ENCODE assay signal across 20 cellular contexts in genomic region chr9:116789097-116789496, GRCh38.
DNase-seq lines count a peak whose midpoint lies in the region; ATAC-seq and TF ChIP-seq lines count a peak whose summit lies in the region.
"Had no signal": no experiment of that assay in that cellular context is flagged by ENCODE, and none has a peak within 500 bp of the region (broad histone marks: within the 10 kb centered on the region; RNA-seq: fewer than 3 reads in every experiment).

No MANE protein-coding gene starts in this region.

- ATAC-seq in activated naive CD8-positive, alpha-beta T cell treated with anti-CD3 and anti-CD28 coated beads, Interleukin-2, amount 50 U/mL, for 24 hours: no peak
- no peak for ATAC-seq in GM21360 (IDR thresholded peaks at IDR 0.05; ENCODE audit: unreplicated experiment)
- ATAC-seq: CD8-positive, alpha-beta T cell; HCT116 had no signal

- no peaks in the 10 kb centered on the region for H3K9me3 Mint-ChIP-seq in neural progenitor cell
- peaks cover 6% of the 10 kb centered on the region for H3K9me3 Mint-ChIP-seq in activated naive CD8-positive, alpha-beta T cell treated with anti-CD3 and anti-CD28 coated beads, Interleukin-2, amount 50 U/mL, for 24 hours
- H3K9me3 Mint-ChIP-seq: CD8-positive, alpha-beta T cell had no signal

- no peak overlapping the region for H3K4me3 Mint-ChIP-seq in neural progenitor cell
- no peak overlapping the region for H3K4me3 Mint-ChIP-seq in activated naive CD8-positive, alpha-beta T cell treated with anti-CD3 and anti-CD28 coated beads, Interleukin-2, amount 50 U/mL, for 24 hours
- H3K4me3 Mint-ChIP-seq: CD8-positive, alpha-beta T cell had no signal

- peaks cover 19% of the 10 kb centered on the region for H3F3A ChIP-seq in neural progenitor cell (ENCODE audit: low read depth)

- no peaks in the 10 kb centered on the region for H3K36me3 Mint-ChIP-seq in neural progenitor cell
- H3K36me3 Mint-ChIP-seq in activated naive CD8-positive, alpha-beta T cell treated with anti-CD3 and anti-CD28 coated beads, Interleukin-2, amount 50 U/mL, for 24 hours (ENCODE audit: low read depth): no peaks in the 10 kb centered on the region
- H3K36me3 Mint-ChIP-seq: CD8-positive, alpha-beta T cell had no signal

- peak overlapping the region; percentile 6 for H3K27ac Mint-ChIP-seq in neural progenitor cell
- no peak overlapping the region for H3K27ac Mint-ChIP-seq in activated naive CD8-positive, alpha-beta T cell treated with anti-CD3 and anti-CD28 coated beads, Interleukin-2, amount 50 U/mL, for 24 hours
- H3K27ac Mint-ChIP-seq: CD8-positive, alpha-beta T cell had no signal

- no peak for TF ChIP-seq CTCF in hepatocyte (IDR thresholded peaks at IDR 0.05; ENCODE audit: poor library complexity)
- TF ChIP-seq CTCF in neural progenitor cell (IDR thresholded peaks at IDR 0.05): no peak

- H4K20me1 ChIP-seq in hepatocyte (ENCODE audit: insufficient read depth, poor library complexity, severe bottlenecking): no peaks in the 10 kb centered on the region
- H4K20me1 ChIP-seq in neural progenitor cell (ENCODE audit: low read depth): peaks cover 4% of the 10 kb centered on the region
- H4K20me1 ChIP-seq: BLaER1 treated with 17β-estradiol and CSF1 and Interleukin-3, amounts not matched to agents 10 nM and 100 nM had no signal

- peak overlapping the region; percentile 7; the same call in 1 of the 2 replicates for H3K27ac ChIP-seq in HUES64 (ENCODE audit: low read depth, low read length)
- no peak overlapping the region for H3K27ac ChIP-seq in hepatocyte
- H3K27ac ChIP-seq in neural progenitor cell: no peak overlapping the region
- H3K27ac ChIP-seq: BLaER1 treated with 17β-estradiol and CSF1 and Interleukin-3, amounts not matched to agents 10 nM and 100 nM; SK-N-MC had no signal

- WGBS in HUES64: 44% methylated on average over 3 of the region's 3 CpGs
- WGBS in hepatocyte (ENCODE audit: low lambda C conversion rate, missing lambda C conversion rate): 45% methylated on average over 3 of the region's 3 CpGs

- H3K4me1 ChIP-seq in HUES64 (ENCODE audit: insufficient read depth, low read length) (peaks cover 16% of the 10 kb centered on the region), hepatocyte (ENCODE audit: insufficient read depth) (no peaks in the 10 kb centered on the region), neural progenitor cell (peaks cover 16% of the 10 kb centered on the region)
- H3K4me1 ChIP-seq: BLaER1 treated with 17β-estradiol and CSF1 and Interleukin-3, amounts not matched to agents 10 nM and 100 nM had no signal

- H3K79me2 ChIP-seq in hepatocyte (no peaks in the 10 kb centered on the region), neural progenitor cell (ENCODE audit: low read depth) (no peaks in the 10 kb centered on the region)

- H3K4me3 ChIP-seq in HUES64 (ENCODE audit: low read length) (no peak overlapping the region), hepatocyte (no peak overlapping the region), neural progenitor cell (no peak overlapping the region)
- H3K4me3 ChIP-seq: BLaER1 treated with 17β-estradiol and CSF1 and Interleukin-3, amounts not matched to agents 10 nM and 100 nM; SK-N-MC had no signal

- H3K4me1 Mint-ChIP-seq in neural progenitor cell: peaks cover 39% of the 10 kb centered on the region
- no peaks in the 10 kb centered on the region for H3K4me1 Mint-ChIP-seq in activated naive CD8-positive, alpha-beta T cell treated with anti-CD3 and anti-CD28 coated beads, Interleukin-2, amount 50 U/mL, for 24 hours

- H3K36me3 ChIP-seq in HUES64 (ENCODE audit: insufficient read depth, low read length) (no peaks in the 10 kb centered on the region), hepatocyte (replicated peaks; ENCODE audit: insufficient read depth, low read depth) (no peaks in the 10 kb centered on the region), neural progenitor cell (no peaks in the 10 kb centered on the region)
- H3K36me3 ChIP-seq: BLaER1 treated with 17β-estradiol and CSF1 and Interleukin-3, amounts not matched to agents 10 nM and 100 nM had no signal

- H2AFZ ChIP-seq in hepatocyte (no peak overlapping the region), neural progenitor cell (replicated peaks) (no peak overlapping the region)

- H3K9ac ChIP-seq in HUES64 (ENCODE audit: low read depth, low read length) (no peak overlapping the region), neural progenitor cell (no peak overlapping the region)
- H3K9ac ChIP-seq: BLaER1 treated with 17β-estradiol and CSF1 and Interleukin-3, amounts not matched to agents 10 nM and 100 nM had no signal

- no peaks in the 10 kb centered on the region for H3K27me3 ChIP-seq in HUES64 (ENCODE audit: insufficient read depth, low read length)
- H3K27me3 ChIP-seq in hepatocyte: no peaks in the 10 kb centered on the region
- H3K27me3 ChIP-seq in neural progenitor cell: no peaks in the 10 kb centered on the region
- H3K27me3 ChIP-seq: BLaER1 treated with 17β-estradiol and CSF1 and Interleukin-3, amounts not matched to agents 10 nM and 100 nM had no signal

- no peaks in the 10 kb centered on the region for H3K9me2 ChIP-seq in hepatocyte (replicated peaks; ENCODE audit: insufficient read depth)

- H3K27me3 Mint-ChIP-seq in neural progenitor cell (ENCODE audit: insufficient read depth, low read depth): peaks cover 7% of the 10 kb centered on the region
- peaks cover 11% of the 10 kb centered on the region for H3K27me3 Mint-ChIP-seq in activated naive CD8-positive, alpha-beta T cell treated with anti-CD3 and anti-CD28 coated beads, Interleukin-2, amount 50 U/mL, for 24 hours

- no peak overlapping the region for H3K4me2 ChIP-seq in hepatocyte
- no peak overlapping the region for H3K4me2 ChIP-seq in neural progenitor cell
- H3K4me2 ChIP-seq: BLaER1 treated with 17β-estradiol and CSF1 and Interleukin-3, amounts not matched to agents 10 nM and 100 nM had no signal

- H3K9me3 ChIP-seq in HUES64 (ENCODE audit: insufficient read depth, low read depth, low read length) (no peaks in the 10 kb centered on the region), hepatocyte (ENCODE audit: low read depth) (no peaks in the 10 kb centered on the region), neural progenitor cell (ENCODE audit: low read depth) (no peaks in the 10 kb centered on the region)
- H3K9me3 ChIP-seq: BLaER1 treated with 17β-estradiol and CSF1 and Interleukin-3, amounts not matched to agents 10 nM and 100 nM had no signal

- DNase-seq in ELF-1 (ENCODE audit: low read depth, low spot score) (peak; percentile 27), hepatocyte (ENCODE audit: low spot score) (peak; percentile 14), neural progenitor cell (ENCODE audit: low spot score) (no peak), cerebellar cortex (ENCODE audit: low spot score) (no peak)
- DNase-seq in activated naive CD8-positive, alpha-beta T cell treated with anti-CD3 and anti-CD28 coated beads, Interleukin-2, amount 50 U/mL, for 24 hours: no peak
- DNase-seq: Calu3; CD8-positive, alpha-beta T cell; DMS53; MM.1S; NCI-H1092; NCI-H2081 treated with DMSO at 0.1 percent for 48 hours; NCI-H345; NCI-H526; OCI-M1; SHP77 had no signal

Comparison
In these comparisons a context has a peak if more than half of its experiments do, and no peak if none do; other contexts are left out.
1. DNase-seq: peak in ELF-1 (single experiment) and hepatocyte (single experiment); none in neural progenitor cell (single experiment), activated naive CD8-positive, alpha-beta T cell treated with anti-CD3 and anti-CD28 coated beads, Interleukin-2, amount 50 U/mL, for 24 hours (single experiment) and cerebellar cortex (single experiment).